In the genomic region with DNA sequence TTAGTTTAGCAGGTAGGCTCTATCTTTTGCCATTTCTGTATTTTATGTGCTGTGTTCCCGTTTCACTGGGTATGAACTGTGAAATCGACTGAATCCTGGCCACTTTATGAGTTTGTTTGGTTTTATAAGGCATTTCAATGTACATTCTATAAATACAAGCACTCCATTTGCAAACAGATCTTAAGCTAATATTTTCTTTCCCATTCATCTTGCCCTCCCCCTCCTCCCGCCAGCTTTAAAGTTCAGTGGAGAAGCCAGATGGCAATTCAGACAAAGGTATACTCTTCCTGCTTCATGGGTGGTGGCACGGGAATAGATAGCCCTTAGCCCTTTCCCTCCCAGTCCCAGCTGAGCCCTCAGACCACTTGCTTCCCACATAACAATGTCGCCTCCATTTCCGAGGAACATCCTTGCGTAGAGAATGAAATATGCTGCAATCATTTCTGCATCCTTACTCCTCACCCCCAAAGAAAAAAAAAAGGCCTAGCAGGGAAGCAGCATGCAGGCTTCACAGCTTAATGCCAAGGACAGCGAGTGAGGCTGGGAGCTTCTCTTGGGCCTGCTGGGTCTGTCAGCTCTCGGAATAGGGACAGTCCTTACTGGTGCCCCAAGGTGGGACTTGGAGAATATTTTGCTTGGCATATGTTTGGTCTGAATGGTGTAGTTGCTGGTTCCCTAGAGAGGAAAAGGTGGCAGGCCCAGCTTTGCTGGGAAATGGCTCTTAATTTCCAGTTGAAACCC, we compare ENCODE assay signal across 12 cellular contexts. TPM values are rescaled to one million over a fixed set of nuclear protein-coding genes. Genes with fewer than 3 reads are reported as not detected.
DNase-seq lines count a peak whose midpoint lies in the region; ATAC-seq and TF ChIP-seq lines count a peak whose summit lies in the region.
"Had no signal": no experiment of that assay in that cellular context is flagged by ENCODE, and none has a peak within 500 bp of the region (broad histone marks: within the 10 kb centered on the region; RNA-seq: fewer than 3 reads in every experiment).

No MANE protein-coding gene starts in this region.

- H3K27ac ChIP-seq in colonic mucosa: peak overlapping the region; percentile 65
- H3K27ac ChIP-seq in smooth muscle cell (ENCODE audit: low read depth): peak overlapping the region; percentile 56
- H3K27ac ChIP-seq in ascending aorta: no peak overlapping the region

- H4K20me1 ChIP-seq in smooth muscle cell (ENCODE audit: low read depth): no peaks in the 10 kb centered on the region

- WGBS in smooth muscle cell (ENCODE audit: low lambda C conversion rate): 79% methylated on average over 9 of the region's 9 CpGs

- peaks cover 26% of the 10 kb centered on the region for H3K4me1 ChIP-seq in colonic mucosa
- H3K4me1 ChIP-seq in smooth muscle cell (ENCODE audit: low read depth): peaks cover 44% of the 10 kb centered on the region
- H3K4me1 ChIP-seq in ascending aorta: peaks cover 11 to 41% of the 10 kb centered on the region in 2 donors

- no peaks in the 10 kb centered on the region for H3K79me2 ChIP-seq in smooth muscle cell (ENCODE audit: low read depth)

- ATAC-seq in GM18517 (IDR thresholded peaks at IDR 0.05; ENCODE audit: unreplicated experiment): no peak

- H3K9ac ChIP-seq in colonic mucosa (ENCODE audit: low read depth in 2 of 2, low read length in 2 of 2) (no peak overlapping the region), smooth muscle cell (ENCODE audit: low read depth) (no peak overlapping the region)

- H3K4me3 ChIP-seq in colonic mucosa (no peak overlapping the region), smooth muscle cell (no peak overlapping the region), ascending aorta (no peak overlapping the region)
- H3K4me3 ChIP-seq: A549, SK-N-MC had no signal

- H3K36me3 ChIP-seq in colonic mucosa (no peaks in the 10 kb centered on the region), smooth muscle cell (ENCODE audit: low read depth) (peaks cover 9% of the 10 kb centered on the region), ascending aorta (peaks cover 17 to 25% of the 10 kb centered on the region in 2 donors)

- no peaks in the 10 kb centered on the region for H3K9me3 ChIP-seq in colonic mucosa
- no peaks in the 10 kb centered on the region for H3K9me3 ChIP-seq in smooth muscle cell (replicated peaks; ENCODE audit: low read depth)
- H3K9me3 ChIP-seq in ascending aorta: no peaks in the 10 kb centered on the region
- H3K9me3 ChIP-seq: A549 had no signal

- peak; percentile 41 for DNase-seq in NCI-H2196 (lab: John Stamatoyannopoulos, UW; ENCODE audit: unreplicated experiment)
- DNase-seq in NCI-H2196 treated with DMSO at 0.1 percent for 48 hours (lab: John Stamatoyannopoulos, UW; ENCODE audit: unreplicated experiment): no peak
- peak; percentile 76 for DNase-seq in NCI-H345 (lab: John Stamatoyannopoulos, UW)
- peak; percentile 69 for DNase-seq in colonic mucosa
- no peak for DNase-seq in smooth muscle cell (lab: John Stamatoyannopoulos, UW; ENCODE audit: unreplicated experiment)
- DNase-seq in islet precursor cell: no peak
- no peak for DNase-seq in ascending aorta (ENCODE audit: low spot score in 2 of 2)
- DNase-seq: activated naive CD4-positive, alpha-beta T cell; stimulated activated CD4-positive, alpha-beta T cell treated with anti-CD3 and anti-CD28 coated beads, Interleukin-4, amount 100 ng/mL, for 1 hour had no signal

- TF ChIP-seq CTCF in colonic mucosa (IDR thresholded peaks at IDR 0.05) (no peak), smooth muscle cell (IDR thresholded peaks at IDR 0.05; ENCODE audit: borderline replicate concordance, insufficient read depth, poor library complexity, severe bottlenecking) (no peak), ascending aorta (IDR thresholded peaks at IDR 0.05) (no peak)

- H3K27me3 ChIP-seq in colonic mucosa (no peaks in the 10 kb centered on the region), smooth muscle cell (ENCODE audit: low read depth) (no peaks in the 10 kb centered on the region), ascending aorta (no peaks in the 10 kb centered on the region)

- peaks cover 4% of the 10 kb centered on the region for H3F3A ChIP-seq in smooth muscle cell (ENCODE audit: low read depth)

- no peak overlapping the region for H2AFZ ChIP-seq in smooth muscle cell (ENCODE audit: low read depth)

- H3K4me2 ChIP-seq in smooth muscle cell: no peak overlapping the region
- H3K4me2 ChIP-seq: A549 had no signal

- intact Hi-C loops in colonic mucosa (cut with DNase I) (no loop called here), ascending aorta (cut with DNase I) (no loop called here)

RNA-seq across cellular contexts. Expression of a gene that starts 52.8 kb away (rescaled TPM):
- total RNA-seq in colonic mucosa (100 to 1,000 TPM; 198 to 206 TPM), smooth muscle cell (197 and 246 TPM in 2 replicates), ascending aorta (113 TPM)
- polyA plus RNA-seq in smooth muscle cell: 201 and 300 TPM in 2 replicates

Comparison
In these comparisons a context has a peak if more than half of its experiments do, and no peak if none do; other contexts are left out.
1. DNase-seq: peak in NCI-H2196 (single experiment), NCI-H345 (single experiment) and colonic mucosa (single experiment); none in NCI-H2196 treated with DMSO at 0.1 percent for 48 hours (single experiment), smooth muscle cell (single experiment), islet precursor cell (single experiment) and ascending aorta (0 of 2).
2. H3K27ac ChIP-seq: peak in colonic mucosa (single experiment) and smooth muscle cell (single experiment); none in ascending aorta (0 of 2).